Comparison of ENCODE assay signal across 11 cellular contexts in the genomic region with DNA sequence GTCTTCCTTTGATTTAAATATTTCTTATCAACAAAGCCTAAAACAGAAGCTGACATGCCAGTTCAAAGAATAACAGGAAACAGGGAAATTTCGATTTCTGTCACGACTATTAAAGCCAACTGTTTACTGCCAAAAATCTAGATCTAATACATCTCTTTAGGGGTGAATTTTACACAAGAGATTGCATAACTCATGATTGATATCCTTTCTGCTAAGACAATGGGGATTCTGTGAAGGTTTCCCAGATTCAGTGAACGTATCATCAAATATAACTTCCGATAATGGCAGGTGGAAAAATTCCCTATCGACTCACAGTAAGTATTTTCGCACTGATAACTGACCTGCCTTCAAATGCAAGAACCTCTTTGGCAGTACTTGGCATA. TPM values are rescaled to one million over a fixed set of nuclear protein-coding genes. Genes with fewer than 3 reads are reported as not detected.
DNase-seq lines count a peak whose midpoint lies in the region; ATAC-seq and TF ChIP-seq lines count a peak whose summit lies in the region.
"Had no signal": no experiment of that assay in that cellular context is flagged by ENCODE, and none has a peak within 500 bp of the region (broad histone marks: within the 10 kb centered on the region; RNA-seq: fewer than 3 reads in every experiment).

No MANE protein-coding gene starts in this region.

- peaks cover 34% of the 10 kb centered on the region for H3K4me1 Mint-ChIP-seq in T-helper 2 cell treated with Interferon-gamma antibody and Interleukin-4, amounts not matched to agents 5 μg/mL and 100 μg/mL, for 36 hours (ENCODE audit: low read depth)

- H3K27ac ChIP-seq in breast epithelium (peak overlapping the region; percentile 36 to 56), skin epidermis (peak overlapping the region in 13 of 21 experiments; percentile 0 to 78 (median 46))

- H3K36me3 ChIP-seq in breast epithelium, result no peaks in the 10 kb centered on the region

- no peak for DNase-seq in T-helper 2 cell treated with Interferon-gamma antibody and Interleukin-4, amounts not matched to agents 5 μg/mL and 100 μg/mL, for 36 hours (ENCODE audit: low spot score)
- DNase-seq in T-helper 2 cell (no peak), breast epithelium (ENCODE audit: low spot score in 2 of 2) (no peak), NCI-H2227 treated with DMSO at 0.1 percent for 48 hours (lab: John Stamatoyannopoulos, UW) (no peak), NCI-H1694 treated with DMSO at 0.1 percent for 48 hours (lab: John Stamatoyannopoulos, UW) (no peak), erythroblast (lab: John Stamatoyannopoulos, UW) (no peak)
- DNase-seq: 8988T, DND-41, MG63 had no signal

- no peaks in the 10 kb centered on the region for H3K9me3 ChIP-seq in breast epithelium
- H3K9me3 ChIP-seq: MG63 had no signal

- no peak for TF ChIP-seq CTCF in breast epithelium (IDR thresholded peaks at IDR 0.05)

- H3K27ac Mint-ChIP-seq in T-helper 2 cell treated with Interferon-gamma antibody and Interleukin-4, amounts not matched to agents 5 μg/mL and 100 μg/mL, for 36 hours, result peak overlapping the region; percentile 89

- H3K27me3 ChIP-seq in breast epithelium, result no peaks in the 10 kb centered on the region
- H3K27me3 ChIP-seq: MG63 had no signal

- H3K36me3 Mint-ChIP-seq in T-helper 2 cell treated with Interferon-gamma antibody and Interleukin-4, amounts not matched to agents 5 μg/mL and 100 μg/mL, for 36 hours (ENCODE audit: low read depth), result peaks cover 3% of the 10 kb centered on the region

- H3K27me3 Mint-ChIP-seq in T-helper 2 cell treated with Interferon-gamma antibody and Interleukin-4, amounts not matched to agents 5 μg/mL and 100 μg/mL, for 36 hours (ENCODE audit: low read depth), result no peaks in the 10 kb centered on the region

- H3K4me1 ChIP-seq in breast epithelium, result peaks cover 0 to 8% of the 10 kb centered on the region in 2 donors

- no peak overlapping the region for H3K4me3 ChIP-seq in breast epithelium
- H3K4me3 ChIP-seq in skin epidermis, result no peak overlapping the region
- H3K4me3 ChIP-seq: MG63 had no signal

- ATAC-seq in HG03520 (IDR thresholded peaks at IDR 0.05; ENCODE audit: unreplicated experiment), result peak; percentile 3

- TF ChIP-seq POLR2A in breast epithelium (IDR thresholded peaks at IDR 0.05), result no peak
- TF ChIP-seq POLR2A in erythroblast (IDR thresholded peaks at IDR 0.05; ENCODE audit: low read length), result no peak

- intact Hi-C loops in breast epithelium (cut with DNase I; ENCODE audit: low total_unique reads), result no loop called here

- peak overlapping the region; percentile 65 for H3K4me3 Mint-ChIP-seq in T-helper 2 cell treated with Interferon-gamma antibody and Interleukin-4, amounts not matched to agents 5 μg/mL and 100 μg/mL, for 36 hours

- peaks cover 7% of the 10 kb centered on the region for H3K9me3 Mint-ChIP-seq in T-helper 2 cell treated with Interferon-gamma antibody and Interleukin-4, amounts not matched to agents 5 μg/mL and 100 μg/mL, for 36 hours

RNA-seq across cellular contexts. Expression of a gene that starts 42.9 kb away (rescaled TPM):
- total RNA-seq in breast epithelium, result 10 to 100 TPM; 15.4 to 17.4 (median 16.5) TPM

RNA-seq across cellular contexts. Expression of a gene that starts 52.4 kb away (rescaled TPM):
- total RNA-seq in breast epithelium, result 100 to 1,000 TPM in 1 of 3 donors, 10 to 100 TPM in 2; 66.2 to 321 (median 72.6) TPM
